In genomic region chr18:69205925-69206324, GRCh38 we compare ENCODE assay signal across 2 cellular contexts.
TF ChIP-seq lines count a peak whose summit lies in the region.

No MANE protein-coding gene starts in this region.

TF ChIP-seq in IMR-90, 13 proteins besides CTCF, POLR2A, EP300 and RAD21 (continued from another document):
- TF ChIP-seq MAFK (IDR thresholded peaks at IDR 0.05; ENCODE audit: low read depth, low read length) (no peak), FOS (IDR thresholded peaks at IDR 0.05; ENCODE audit: low read depth, low read length) (no peak), RFX5 (IDR thresholded peaks at IDR 0.05; ENCODE audit: low read depth, low read length) (no peak), CEBPB (IDR thresholded peaks at IDR 0.05; ENCODE audit: low read depth, low read length) (no peak), SMC3 (IDR thresholded peaks at IDR 0.05; ENCODE audit: low read depth, low read length) (no peak), MAZ (IDR thresholded peaks at IDR 0.05; ENCODE audit: borderline replicate concordance, low read depth, low read length) (no peak), CHD1 (IDR thresholded peaks at IDR 0.05; ENCODE audit: low read depth, low read length) (no peak)
TF ChIP-seq in IMR-90: peak in this region for 0.

TF ChIP-seq in GM12878, 131 proteins besides CTCF, POLR2A, EP300 and RAD21 (continued from another document):
- TF ChIP-seq REST (IDR thresholded peaks at IDR 0.05; ENCODE audit: low read depth, low read length) (no peak), RCOR1 (conservative IDR thresholded peaks at IDR 0.05; ENCODE audit: low read depth, low read length) (no peak), NFXL1 (IDR thresholded peaks at IDR 0.05; ENCODE audit: borderline replicate concordance) (no peak), ELK1 (IDR thresholded peaks at IDR 0.05; ENCODE audit: low read depth, low read length) (no peak), PKNOX1 (IDR thresholded peaks at IDR 0.05) (no peak), NKRF (conservative IDR thresholded peaks at IDR 0.05) (no peak), SRF (IDR thresholded peaks at IDR 0.05; ENCODE audit: low read depth in 2 of 2, low read length in 2 of 2) (no peak)
